27 cellular contexts compared by ENCODE assay signal in genomic region chr2:220678943-220679342, GRCh38.
DNase-seq lines count a peak whose midpoint lies in the region; ATAC-seq and TF ChIP-seq lines count a peak whose summit lies in the region.
"Had no signal": no experiment of that assay in that cellular context is flagged by ENCODE, and none has a peak within 500 bp of the region (broad histone marks: within the 10 kb centered on the region; RNA-seq: fewer than 3 reads in every experiment).

No MANE protein-coding gene starts in this region.

- intact Hi-C loops in left ventricle myocardium superior (cut with micrococcal nuclease) (no loop called here), left ventricle myocardium inferior (cut with micrococcal nuclease) (no loop called here)

- H3K4me1 ChIP-seq in left ventricle myocardium inferior: peaks cover 9% of the 10 kb centered on the region
- H3K4me1 ChIP-seq: A549; BE2C; BLaER1; BLaER1 treated with 17β-estradiol and CSF1 and Interleukin-3, amounts not matched to agents 10 nM and 100 nM; Caco-2 had no signal

- TF ChIP-seq CTCF in left ventricle myocardium inferior (IDR thresholded peaks at IDR 0.05; ENCODE audit: borderline replicate concordance): no peak

- DNase-seq in left ventricle myocardium superior (no peak), left ventricle myocardium inferior (no peak)
- DNase-seq: 8988T; ACHN; AML-193; BE2C; C1 segment of cervical spinal cord; Caco-2; Calu3; CD4-positive, alpha-beta memory T cell; CD4-positive, alpha-beta T cell; CD4-positive, CD25-positive, alpha-beta regulatory T cell; CD8-positive, alpha-beta memory T cell; CD8-positive, alpha-beta T cell; COR-L47; DMS 273 treated with DMSO at 0.1 percent for 48 hours; DMS153; DMS53; DMS79; DMS79 treated with DMSO at 0.1 percent for 48 hours; DND-41; EL had no signal

- no peak overlapping the region for H3K4me3 ChIP-seq in left ventricle myocardium inferior
- H3K4me3 ChIP-seq: A549; BLaER1; BLaER1 treated with 17β-estradiol and CSF1 and Interleukin-3, amounts not matched to agents 10 nM and 100 nM had no signal

- H3K9me3 ChIP-seq in left ventricle myocardium inferior (replicated peaks): no peaks in the 10 kb centered on the region
- H3K9me3 ChIP-seq: A549; BE2C; BLaER1; BLaER1 treated with 17β-estradiol and CSF1 and Interleukin-3, amounts not matched to agents 10 nM and 100 nM; Caco-2 had no signal

- H3K27ac ChIP-seq in left ventricle myocardium inferior (replicated peaks): no peak overlapping the region
- H3K27ac ChIP-seq: 22Rv1; A549; BLaER1; BLaER1 treated with 17β-estradiol and CSF1 and Interleukin-3, amounts not matched to agents 10 nM and 100 nM; C4-2B had no signal

- peak; percentile 64 for ATAC-seq in left ventricle myocardium superior
- ATAC-seq: A549; CD8-positive, alpha-beta T cell had no signal

- no peaks in the 10 kb centered on the region for H3K27me3 ChIP-seq in left ventricle myocardium inferior (ENCODE audit: low read depth)
- H3K27me3 ChIP-seq: BE2C; BLaER1; BLaER1 treated with 17β-estradiol and CSF1 and Interleukin-3, amounts not matched to agents 10 nM and 100 nM had no signal

- no peaks in the 10 kb centered on the region for H3K36me3 ChIP-seq in left ventricle myocardium inferior
- H3K36me3 ChIP-seq: BE2C; BLaER1; BLaER1 treated with 17β-estradiol and CSF1 and Interleukin-3, amounts not matched to agents 10 nM and 100 nM had no signal
